ENCODE assay signal across 20 cellular contexts in the genomic region with DNA sequence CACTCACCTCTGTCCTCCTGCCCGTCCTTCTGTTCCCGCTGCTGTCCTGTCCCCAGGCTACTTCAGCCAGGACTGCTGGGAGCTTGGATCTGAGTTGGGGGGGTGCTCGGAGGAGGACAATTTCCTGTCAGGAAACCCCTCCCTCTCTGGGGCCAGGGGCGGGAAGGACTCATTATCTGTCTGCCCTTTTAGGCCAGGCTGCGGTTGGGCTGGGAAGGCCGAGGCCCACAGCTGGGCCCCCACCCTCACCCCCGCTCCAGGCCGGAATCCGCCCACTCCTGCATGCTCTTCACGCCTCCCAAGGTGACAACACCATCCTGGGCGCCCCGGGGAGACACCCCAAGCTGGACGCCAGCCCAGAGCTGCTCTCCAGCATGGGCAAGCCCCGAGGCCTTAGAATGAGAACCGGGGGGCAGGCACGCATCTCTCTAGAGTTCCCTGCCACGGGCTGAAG. TPM values are rescaled to one million over a fixed set of nuclear protein-coding genes. Genes with fewer than 3 reads are reported as not detected.
DNase-seq lines count a peak whose midpoint lies in the region; ATAC-seq and TF ChIP-seq lines count a peak whose summit lies in the region.
"Had no signal": no experiment of that assay in that cellular context is flagged by ENCODE, and none has a peak within 500 bp of the region (broad histone marks: within the 10 kb centered on the region; RNA-seq: fewer than 3 reads in every experiment).

A gene (minus strand): TSS at position 74 of the 454 bp plus-strand sequence. CDS start 6,362 bp downstream, outside the sequence.

- H3K4me1 ChIP-seq in right atrium auricular region (peaks cover 0 to 17% of the 10 kb centered on the region in 2 donors), heart left ventricle (peaks cover 0 to 30% (median 8%) of the 10 kb centered on the region in 12 donors)
- peaks cover 4% of the 10 kb centered on the region for H3K4me1 ChIP-seq in CD8-positive, alpha-beta T cell (ENCODE audit: insufficient read depth, low read length)

- intact Hi-C loops in Right ventricle myocardium superior (cut with DNase I) (no loop called here), heart left ventricle (cut with DNase I) (loop anchor here in 9 of 10 donors (2.0 to 10.0 kb wide), 7 partner anchors 33 to 343 kb away; a partner anchor contains a TSS)
- intact Hi-C loops in CD8-positive, alpha-beta T cell (cut with DNase I, micrococcal nuclease), result no loop called here

- peak within 1 kb of the TSS; percentile 75 for H3K27ac Mint-ChIP-seq in mesothelial cell of epicardium
- no peak within 1 kb of the TSS for H3K27ac Mint-ChIP-seq in CD8-positive, alpha-beta T cell
- H3K27ac Mint-ChIP-seq: dendritic cell treated with granulocyte-macrophage colony-stimulating factor and Interleukin-4, amounts not matched to agents 40 ng/mL and 50 ng/mL, for 4 days; progenitor cell of endocrine pancreas; T-helper 2 cell treated with Interferon-gamma antibody and Interleukin-4, amounts not matched to agents 5 μg/mL and 100 μg/mL, for 36 hours had no signal

- 36 to 51% (median 40%) methylated on average over 10 to 17 of the region's 17 CpGs for WGBS in heart left ventricle, 4 donors

- POLR2A ChIA-PET in CD8-positive, alpha-beta T cell (lab: Charles Lee), result no interaction called here

- ATAC-seq in Right ventricle myocardium superior (ENCODE audit: poor library complexity) (peak; percentile 25), heart left ventricle (peak; percentile 33 to 82 (median 64))
- ATAC-seq in CD8-positive, alpha-beta T cell, result no peak
- ATAC-seq: activated T-cell treated with anti-CD3 and anti-CD28 coated beads, Interleukin-2, amount 50 U/mL, for 4 hours had no signal

- no peaks in the 10 kb centered on the region for H3K9me3 Mint-ChIP-seq in mesothelial cell of epicardium
- H3K9me3 Mint-ChIP-seq in CD8-positive, alpha-beta T cell, result no peaks in the 10 kb centered on the region
- H3K9me3 Mint-ChIP-seq: activated T-cell treated with anti-CD3 and anti-CD28 coated beads, Interleukin-2, amount 50 U/mL, for 4 hours; dendritic cell treated with granulocyte-macrophage colony-stimulating factor and Interleukin-4, amounts not matched to agents 40 ng/mL and 50 ng/mL, for 4 days; T-helper 2 cell treated with Interferon-gamma antibody and Interleukin-4, amounts not matched to agents 5 μg/mL and 100 μg/mL, for 36 hours had no signal

- H3K4me3 ChIP-seq in right atrium auricular region, result peak within 1 kb of the TSS in 1 of 2 donors; percentile 16
- H3K4me3 ChIP-seq in heart left ventricle, result peak within 1 kb of the TSS in 9 of 12 donors; percentile 8 to 50 (median 34)
- H3K4me3 ChIP-seq in CD8-positive, alpha-beta T cell (ENCODE audit: low read depth, low read length), result no peak within 1 kb of the TSS

- CTCF ChIA-PET in CD8-positive, alpha-beta T cell (lab: Charles Lee), result no interaction called here

- peaks cover 16% of the 10 kb centered on the region for H3K27me3 Mint-ChIP-seq in mesothelial cell of epicardium (ENCODE audit: low read depth)
- peaks cover 11% of the 10 kb centered on the region for H3K27me3 Mint-ChIP-seq in CD8-positive, alpha-beta T cell (ENCODE audit: low read depth)

- no peaks in the 10 kb centered on the region for H3K36me3 ChIP-seq in right atrium auricular region
- no peaks in the 10 kb centered on the region for H3K36me3 ChIP-seq in heart left ventricle
- no peaks in the 10 kb centered on the region for H3K36me3 ChIP-seq in CD8-positive, alpha-beta T cell (ENCODE audit: insufficient read depth, low read length)
- H3K36me3 ChIP-seq: vagina had no signal

- H3K4me1 Mint-ChIP-seq in mesothelial cell of epicardium, result peaks cover 7% of the 10 kb centered on the region
- peaks cover 7% of the 10 kb centered on the region for H3K4me1 Mint-ChIP-seq in CD8-positive, alpha-beta T cell (ENCODE audit: low read depth)

- peak within 1 kb of the TSS; percentile 16 for H3K4me3 Mint-ChIP-seq in mesothelial cell of epicardium
- no peak within 1 kb of the TSS for H3K4me3 Mint-ChIP-seq in CD8-positive, alpha-beta T cell
- H3K4me3 Mint-ChIP-seq: activated T-cell treated with anti-CD3 and anti-CD28 coated beads, Interleukin-2, amount 50 U/mL, for 4 hours; dendritic cell treated with granulocyte-macrophage colony-stimulating factor and Interleukin-4, amounts not matched to agents 40 ng/mL and 50 ng/mL, for 4 days; T-helper 2 cell treated with Interferon-gamma antibody and Interleukin-4, amounts not matched to agents 5 μg/mL and 100 μg/mL, for 36 hours had no signal

- TF ChIP-seq CTCF in right atrium auricular region (IDR thresholded peaks at IDR 0.05), result no peak
- no peak for TF ChIP-seq CTCF in heart left ventricle (IDR thresholded peaks at IDR 0.05)
- no peak for TF ChIP-seq CTCF in mesothelial cell of epicardium (IDR thresholded peaks at IDR 0.05; ENCODE audit: unreplicated experiment)
- no peak for TF ChIP-seq CTCF in CD8-positive, alpha-beta T cell (IDR thresholded peaks at IDR 0.05)

- H3K9me3 ChIP-seq in right atrium auricular region (no peaks in the 10 kb centered on the region), heart left ventricle (no peaks in the 10 kb centered on the region)
- H3K9me3 ChIP-seq in CD8-positive, alpha-beta T cell (ENCODE audit: low read length), result no peaks in the 10 kb centered on the region
- H3K9me3 ChIP-seq: vagina had no signal

- H3K27ac ChIP-seq in right atrium auricular region (no peak within 1 kb of the TSS), heart left ventricle (peak within 1 kb of the TSS in 10 of 12 donors; percentile 9 to 70 (median 57))
- H3K27ac ChIP-seq in CD8-positive, alpha-beta T cell (ENCODE audit: low read depth, low read length), result no peak within 1 kb of the TSS
- H3K27ac ChIP-seq: vagina had no signal

- DNase-seq in Right ventricle myocardium superior, result peak; percentile 51
- no peak for DNase-seq in right atrium auricular region (ENCODE audit: low spot score)
- peak; percentile 43 to 71 (median 60) for DNase-seq in heart left ventricle
- DNase-seq in mesothelial cell of epicardium (ENCODE audit: low spot score in 2 of 2, unreplicated experiment in 2 of 2), result no peak
- no peak for DNase-seq in activated gamma-delta T cell treated with Interleukin-2 at 50 U/mL for 16 hours
- DNase-seq in NK-92 (lab: John Stamatoyannopoulos, UW; ENCODE audit: unreplicated experiment), result no peak
- DNase-seq in effector CD4-positive, alpha-beta T cell, result no peak
- DNase-seq in CD8-positive, alpha-beta T cell, result no peak
- DNase-seq: ACHN; activated CD4-positive, alpha-beta T cell treated with anti-CD3 and anti-CD28 coated beads for 48 hours; activated T-cell treated with anti-CD3 and anti-CD28 coated beads, Interleukin-2, amount 50 U/mL, for 4 hours; COR-L47; NCI-H187 treated with DMSO at 0.1 percent for 48 hours; NCI-H82; stimulated activated CD4-positive, alpha-beta T cell treated with anti-CD3 and anti-CD28 coated beads, Interleukin-2, amount 100 ng/mL, for 24 hours; stimulated activated CD8-positive, alpha-beta memory T cell treated with anti-CD3 and anti-CD28 coated beads, Interleukin-4, amount 100 ng/mL, for 48 hours had no signal

- TF ChIP-seq POLR2A in heart left ventricle (IDR thresholded peaks at IDR 0.05), result no peak

- H3K27me3 ChIP-seq in right atrium auricular region (no peaks in the 10 kb centered on the region), heart left ventricle (no peaks in the 10 kb centered on the region)
- no peaks in the 10 kb centered on the region for H3K27me3 ChIP-seq in CD8-positive, alpha-beta T cell (ENCODE audit: insufficient read depth, low read length)
- H3K27me3 ChIP-seq: vagina had no signal

- no peaks in the 10 kb centered on the region for H3K36me3 Mint-ChIP-seq in mesothelial cell of epicardium
- no peaks in the 10 kb centered on the region for H3K36me3 Mint-ChIP-seq in CD8-positive, alpha-beta T cell

RNA-seq across cellular contexts. Expression of the gene that starts here (rescaled TPM):
- total RNA-seq in Right ventricle myocardium superior, result 1.3 TPM
- 1 to 10 TPM; 3.0 to 8.2 TPM for total RNA-seq in right atrium auricular region
- total RNA-seq in heart left ventricle, result 1 to 10 TPM in 4 of 9 donors, under 1 TPM in 5; 0.32 to 2.5 (median 0.85) TPM
- 1 to 10 TPM in 1 of 2 donors, under 1 TPM in 1; 0.88 to 1.3 TPM for polyA plus RNA-seq in heart left ventricle
- 1.4 to 1.7 TPM (median 1.6 TPM) in 3 replicates for total RNA-seq in mesothelial cell of epicardium
- not detected for total RNA-seq in CD8-positive, alpha-beta T cell
- total RNA-seq: activated T-cell treated with anti-CD3 and anti-CD28 coated beads, Interleukin-2, amount 50 U/mL, for 4 hours; progenitor cell of endocrine pancreas had no signal

Comparison
In these comparisons a context has a peak if more than half of its experiments do, and no peak if none do; other contexts are left out.
1. DNase-seq: peak in Right ventricle myocardium superior (single experiment) and heart left ventricle (5 of 5); none in right atrium auricular region (single experiment), mesothelial cell of epicardium (0 of 2), activated gamma-delta T cell treated with Interleukin-2 at 50 U/mL for 16 hours (single experiment), NK-92 (single experiment), effector CD4-positive, alpha-beta T cell (single experiment) and CD8-positive, alpha-beta T cell (0 of 7).
2. H3K27ac ChIP-seq: peak in heart left ventricle (10 of 12); none in right atrium auricular region (0 of 2) and CD8-positive, alpha-beta T cell (single experiment).
3. intact Hi-C loops: an anchor here in heart left ventricle (2.0 to 10.0 kb wide); none called in Right ventricle myocardium superior and CD8-positive, alpha-beta T cell.